ENCODE assay signal across 15 cellular contexts in the genomic region with DNA sequence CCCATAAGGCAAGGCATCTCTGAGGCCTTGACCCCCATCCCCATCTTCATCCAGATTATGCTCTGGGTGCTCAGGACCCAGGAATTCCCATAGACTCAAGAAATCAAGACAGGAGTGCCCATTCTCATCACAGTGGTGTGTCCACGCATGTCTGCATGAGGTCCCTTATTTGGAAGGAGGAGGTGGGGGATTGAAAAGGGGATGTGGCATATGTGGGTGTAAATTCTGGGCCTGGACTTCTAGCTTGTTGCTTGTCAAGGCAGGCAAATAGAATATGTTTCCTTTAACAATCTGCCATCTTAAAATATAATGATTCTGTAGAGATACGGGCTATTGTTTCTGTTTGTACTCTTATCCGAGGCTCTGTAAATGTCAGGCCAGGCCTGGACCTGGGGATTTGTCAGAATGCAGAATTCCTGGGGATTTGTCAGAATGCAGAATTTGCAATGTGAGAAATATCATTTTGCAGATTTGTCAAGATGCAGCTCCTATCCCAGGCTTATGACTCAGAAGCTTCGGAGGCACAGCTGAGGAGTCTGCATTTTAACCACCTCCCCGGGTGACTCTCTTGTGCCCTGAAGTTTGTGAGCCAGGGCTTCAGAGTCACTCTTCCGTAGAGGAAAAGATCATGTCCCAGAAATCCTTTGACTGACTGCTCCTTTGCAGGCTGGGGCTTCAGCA.
"Had no signal": no experiment of that assay in that cellular context is flagged by ENCODE, and none has a peak within 500 bp of the region (broad histone marks: within the 10 kb centered on the region; RNA-seq: fewer than 3 reads in every experiment).

No MANE protein-coding gene starts in this region.

- DNase-seq: activated naive CD4-positive, alpha-beta T cell treated with Interleukin-2 at 50 U/mL for 16 hours; activated T-cell treated with anti-CD3 and anti-CD28 coated beads, Interleukin-2, amount 50 U/mL, for 24 hours; anterior cingulate cortex; colonic mucosa; erythroblast; heart right ventricle; kidney glomerular epithelial cell; left ventricle myocardium superior; stimulated activated CD4-positive, alpha-beta T cell treated with anti-CD3 and anti-CD28 coated beads, Interleukin-2, amount 100 ng/mL, for 48 hours; transverse colon had no signal

- H3K27me3 ChIP-seq: colonic mucosa, heart right ventricle, suprapubic skin had no signal

- H3K36me3 ChIP-seq: colonic mucosa, gastroesophageal sphincter, heart right ventricle, prostate gland, suprapubic skin, transverse colon had no signal

- H3K9me3 ChIP-seq: colonic mucosa, gastroesophageal sphincter, heart right ventricle, prostate gland, suprapubic skin, transverse colon had no signal

- H3K4me3 ChIP-seq: colonic mucosa, gastroesophageal sphincter, heart right ventricle, prostate gland, skin epidermis, suprapubic skin, transverse colon had no signal

- H3K4me1 ChIP-seq: colonic mucosa, transverse colon had no signal

- ATAC-seq: gastroesophageal sphincter, left ventricle myocardium superior, right cardiac atrium had no signal

- H3K27ac ChIP-seq: colonic mucosa, gastroesophageal sphincter, heart right ventricle, skin epidermis, suprapubic skin, transverse colon had no signal
